8 cellular contexts compared by ENCODE assay signal in the genomic region with DNA sequence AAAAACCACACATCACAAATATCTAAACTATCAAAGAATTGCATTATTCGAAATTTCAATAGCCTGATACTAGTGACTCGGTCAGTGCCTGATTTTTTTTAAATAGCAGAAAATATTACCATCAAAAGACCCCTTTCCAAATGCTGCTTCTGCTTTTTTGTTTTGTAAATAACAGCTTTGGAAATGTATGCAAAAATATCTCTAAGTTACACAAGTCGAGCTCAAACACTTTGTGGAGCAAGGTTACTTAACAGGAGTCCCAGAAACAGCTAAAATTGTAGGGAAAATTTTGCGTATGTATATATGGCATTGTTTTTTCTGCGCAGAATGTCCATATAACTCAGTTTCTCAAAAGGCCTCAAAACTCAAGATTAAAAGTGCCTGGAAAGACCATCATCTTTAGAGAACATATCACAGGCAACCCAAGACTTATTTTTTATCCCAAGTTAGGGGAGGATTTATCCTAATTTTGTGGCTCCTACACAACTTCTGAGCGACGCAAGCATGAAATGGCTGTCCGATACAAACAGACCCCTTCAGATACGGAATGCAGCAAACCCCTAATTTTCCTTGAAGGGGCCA. TPM values are rescaled to one million over a fixed set of nuclear protein-coding genes. Genes with fewer than 3 reads are reported as not detected.
DNase-seq lines count a peak whose midpoint lies in the region; ATAC-seq and TF ChIP-seq lines count a peak whose summit lies in the region.

No MANE protein-coding gene starts in this region.

- peaks cover 57% of the 10 kb centered on the region for H3K4me1 Mint-ChIP-seq in activated T-cell treated with anti-CD3 and anti-CD28 coated beads, Interleukin-2, amount 50 U/mL, for 24 hours (ENCODE audit: low read depth)

- H3K4me3 ChIP-seq in ascending aorta (peak overlapping the region; percentile 77 to 98), lower leg skin (ENCODE audit: low read depth, poor library complexity, severe bottlenecking) (peak overlapping the region; percentile 88), tibial artery (peak overlapping the region; percentile 69 to 86)

- H3K27ac ChIP-seq in ascending aorta, result peak overlapping the region; percentile 91 to 99
- peak overlapping the region; percentile 91 to 95 for H3K27ac ChIP-seq in tibial artery

- WGBS in lower leg skin, 2 donors, result 21 to 25% methylated on average over 9 of the region's 9 CpGs

- no peaks in the 10 kb centered on the region for H3K9me3 ChIP-seq in ascending aorta
- no peaks in the 10 kb centered on the region for H3K9me3 ChIP-seq in tibial artery

- H3K4me3 Mint-ChIP-seq in activated T-cell treated with anti-CD3 and anti-CD28 coated beads, Interleukin-2, amount 50 U/mL, for 24 hours, result peak overlapping the region; percentile 89

- DNase-seq in activated T-cell treated with anti-CD3 and anti-CD28 coated beads, Interleukin-2, amount 50 U/mL, for 24 hours, result no peak
- no peak for DNase-seq in activated T-cell treated with anti-CD3 and anti-CD28 coated beads, Interleukin-2, amount 50 U/mL, for 1 hour
- DNase-seq in ascending aorta (ENCODE audit: low spot score in 2 of 2) (no peak), lower leg skin (ENCODE audit: low spot score in 2 of 2) (no peak), tibial artery (no peak), NCI-H1417 (lab: John Stamatoyannopoulos, UW) (no peak), NCI-H748 (lab: John Stamatoyannopoulos, UW; ENCODE audit: unreplicated experiment) (no peak)

- no peak for TF ChIP-seq POLR2A in lower leg skin (IDR thresholded peaks at IDR 0.05)

- peaks cover 40% of the 10 kb centered on the region for H3K36me3 Mint-ChIP-seq in activated T-cell treated with anti-CD3 and anti-CD28 coated beads, Interleukin-2, amount 50 U/mL, for 24 hours (ENCODE audit: low read depth)

- peak overlapping the region; percentile 91 for H3K27ac Mint-ChIP-seq in activated T-cell treated with anti-CD3 and anti-CD28 coated beads, Interleukin-2, amount 50 U/mL, for 24 hours

- H3K4me1 ChIP-seq in ascending aorta (peaks cover 0 to 11% of the 10 kb centered on the region in 2 donors), tibial artery (peaks cover 0 to 24% (median 12%) of the 10 kb centered on the region in 4 donors)

- TF ChIP-seq CTCF in ascending aorta (IDR thresholded peaks at IDR 0.05) (no peak), lower leg skin (IDR thresholded peaks at IDR 0.05) (no peak), tibial artery (IDR thresholded peaks at IDR 0.05) (no peak)

- no peaks in the 10 kb centered on the region for H3K9me3 Mint-ChIP-seq in activated T-cell treated with anti-CD3 and anti-CD28 coated beads, Interleukin-2, amount 50 U/mL, for 24 hours

- H3K27me3 Mint-ChIP-seq in activated T-cell treated with anti-CD3 and anti-CD28 coated beads, Interleukin-2, amount 50 U/mL, for 24 hours, result no peaks in the 10 kb centered on the region

- intact Hi-C loops in ascending aorta (cut with DNase I) (loop anchor here (5.0 to 10.0 kb wide), 4 partner anchors 57 to 365 kb away; no protein-coding TSS in a partner anchor), lower leg skin (cut with DNase I; ENCODE audit: low total_unique reads) (no loop called here), tibial artery (cut with DNase I; ENCODE audit: low total_unique reads) (loop anchor here (2.0 kb wide), 1 partner anchor 245 kb away; a partner anchor contains a TSS)

- no peaks in the 10 kb centered on the region for H3K27me3 ChIP-seq in ascending aorta
- no peaks in the 10 kb centered on the region for H3K27me3 ChIP-seq in tibial artery

- H3K36me3 ChIP-seq in ascending aorta, result no peaks in the 10 kb centered on the region
- H3K36me3 ChIP-seq in tibial artery, result no peaks in the 10 kb centered on the region

- ATAC-seq in GM19351 (IDR thresholded peaks at IDR 0.05; ENCODE audit: unreplicated experiment), result no peak

RNA-seq across cellular contexts. Expression of a gene that starts 1.4 kb away (rescaled TPM):
- total RNA-seq in ascending aorta, result 15.0 TPM
- 1 to 10 TPM; 2.3 to 7.0 (median 6.6) TPM for total RNA-seq in lower leg skin
